In genomic region chr12:52019123-52019770, GRCh38 we compare ENCODE assay signal across 16 cellular contexts. TPM values are rescaled to one million over a fixed set of nuclear protein-coding genes. Genes with fewer than 3 reads are reported as not detected.
DNase-seq lines count a peak whose midpoint lies in the region; ATAC-seq, FAIRE-seq and TF ChIP-seq lines count a peak whose summit lies in the region.
"Had no signal": no experiment of that assay in that cellular context is flagged by ENCODE, and none has a peak within 500 bp of the region (broad histone marks: within the 10 kb centered on the region; RNA-seq: fewer than 3 reads in every experiment).

No MANE protein-coding gene starts in this region.

- BruUV-seq in Calu3 (replicated peaks; lab: Mats Ljungman, UMichigan): no TSS peak
- no TSS peak for BruUV-seq in OCI-LY7 (replicated peaks; lab: Mats Ljungman, UMichigan)

- no peaks in the 10 kb centered on the region for H4K20me1 ChIP-seq in OCI-LY7 (ENCODE audit: insufficient read depth, low read length)

- no peak overlapping the region for H2AFZ ChIP-seq in OCI-LY7 (ENCODE audit: low read length)

- no peak for FAIRE-seq in A549 (lab: Jason Lieb, UNC)
- FAIRE-seq: H54 had no signal

- ATAC-seq in A549: no peak
- no peak for ATAC-seq in CD8-positive, alpha-beta T cell
- ATAC-seq: activated CD8-positive, alpha-beta T cell treated with anti-CD3 and anti-CD28 coated beads for 36 hours; activated naive CD8-positive, alpha-beta T cell treated with anti-CD3 and anti-CD28 coated beads, Interleukin-2, amount 50 U/mL, for 24 hours; activated T-cell treated with anti-CD3 and anti-CD28 coated beads, Interleukin-2, amount 50 U/mL, for 72 hours; left ventricle myocardium superior had no signal

- no peaks in the 10 kb centered on the region for H3K9me3 Mint-ChIP-seq in Calu3 (ENCODE audit: low read depth, unreplicated experiment)
- H3K9me3 Mint-ChIP-seq in chondrocyte (ENCODE audit: low read depth): no peaks in the 10 kb centered on the region
- H3K9me3 Mint-ChIP-seq in CD8-positive, alpha-beta T cell: no peaks in the 10 kb centered on the region
- H3K9me3 Mint-ChIP-seq: activated CD8-positive, alpha-beta T cell treated with anti-CD3 and anti-CD28 coated beads for 36 hours; activated naive CD8-positive, alpha-beta T cell treated with anti-CD3 and anti-CD28 coated beads, Interleukin-2, amount 50 U/mL, for 24 hours; activated T-cell treated with anti-CD3 and anti-CD28 coated beads, Interleukin-2, amount 50 U/mL, for 72 hours had no signal

- H3K36me3 ChIP-seq in NT2/D1 (ENCODE audit: insufficient read depth, insufficient read length, low read length) (peaks cover 20% of the 10 kb centered on the region), OCI-LY7 (ENCODE audit: insufficient read depth, low read length) (no peaks in the 10 kb centered on the region)
- peaks cover 2% of the 10 kb centered on the region for H3K36me3 ChIP-seq in CD8-positive, alpha-beta T cell (ENCODE audit: insufficient read depth, low read length)

- H3K36me3 Mint-ChIP-seq in Calu3 (ENCODE audit: insufficient read depth, unreplicated experiment): peaks cover 10% of the 10 kb centered on the region
- no peaks in the 10 kb centered on the region for H3K36me3 Mint-ChIP-seq in chondrocyte (ENCODE audit: low read depth)
- H3K36me3 Mint-ChIP-seq in CD8-positive, alpha-beta T cell: peaks cover 8% of the 10 kb centered on the region

- H3K9me3 ChIP-seq in A549 (no peaks in the 10 kb centered on the region), NT2/D1 (ENCODE audit: insufficient read depth, low read length) (no peaks in the 10 kb centered on the region), OCI-LY7 (ENCODE audit: low read length) (no peaks in the 10 kb centered on the region)
- H3K9me3 ChIP-seq in CD8-positive, alpha-beta T cell (ENCODE audit: low read length): no peaks in the 10 kb centered on the region
- H3K9me3 ChIP-seq: stomach had no signal

- peak overlapping the region; percentile 2 for H3K9ac ChIP-seq in NT2/D1 (ENCODE audit: insufficient read length, low read depth)

- no peak for DNase-seq in A549 (ENCODE audit: low read depth in 1 of 2, low spot score in 1 of 2)
- peak; percentile 41 for DNase-seq in Calu3
- no peak for DNase-seq in NT2/D1 (ENCODE audit: low read depth, low spot score)
- peak; percentile 79 for DNase-seq in left kidney (ENCODE audit: low read depth, low spot score)
- DNase-seq in OCI-LY7 (ENCODE audit: low spot score): no peak
- DNase-seq in chondrocyte (ENCODE audit: low spot score): no peak
- DNase-seq in activated effector memory CD4-positive, alpha-beta T cell treated with Interleukin-2 at 50 U/mL for 16 hours: no peak
- DNase-seq in CD8-positive, alpha-beta T cell: no peak
- DNase-seq: activated CD8-positive, alpha-beta T cell treated with anti-CD3 and anti-CD28 coated beads for 36 hours; activated naive CD8-positive, alpha-beta T cell treated with anti-CD3 and anti-CD28 coated beads, Interleukin-2, amount 50 U/mL, for 24 hours; activated T-cell treated with anti-CD3 and anti-CD28 coated beads, Interleukin-2, amount 50 U/mL, for 72 hours; foreskin fibroblast; left ventricle myocardium superior; NCI-H1930; stomach had no signal

- no peak for TF ChIP-seq CTCF in A549 (IDR thresholded peaks at IDR 0.05)
- no peak for TF ChIP-seq CTCF in Calu3 (IDR thresholded peaks at IDR 0.05; ENCODE audit: unreplicated experiment)
- TF ChIP-seq CTCF in OCI-LY7 (conservative IDR thresholded peaks at IDR 0.05; ENCODE audit: low read length): no peak
- no peak for TF ChIP-seq CTCF in chondrocyte (IDR thresholded peaks at IDR 0.05)
- no peak for TF ChIP-seq CTCF in CD8-positive, alpha-beta T cell (IDR thresholded peaks at IDR 0.05)

- H3K4me3 Mint-ChIP-seq in Calu3 (ENCODE audit: low read depth, unreplicated experiment): no peak overlapping the region
- no peak overlapping the region for H3K4me3 Mint-ChIP-seq in chondrocyte (ENCODE audit: unreplicated experiment)
- H3K4me3 Mint-ChIP-seq in CD8-positive, alpha-beta T cell: no peak overlapping the region
- H3K4me3 Mint-ChIP-seq: activated CD8-positive, alpha-beta T cell treated with anti-CD3 and anti-CD28 coated beads for 36 hours had no signal

- no peak for TF ChIP-seq EP300 in A549 (IDR thresholded peaks at IDR 0.05)

- H3K4me3 ChIP-seq in A549 (no peak overlapping the region), NT2/D1 (ENCODE audit: insufficient read length, low read depth) (no peak overlapping the region), OCI-LY7 (ENCODE audit: low read depth, low read length, poor library complexity, severe bottlenecking) (no peak overlapping the region)
- no peak overlapping the region for H3K4me3 ChIP-seq in CD8-positive, alpha-beta T cell (ENCODE audit: low read depth, low read length)
- H3K4me3 ChIP-seq: stomach had no signal

- H3K27me3 Mint-ChIP-seq in Calu3 (ENCODE audit: unreplicated experiment): no peaks in the 10 kb centered on the region
- H3K27me3 Mint-ChIP-seq in chondrocyte (ENCODE audit: low read depth): no peaks in the 10 kb centered on the region
- H3K27me3 Mint-ChIP-seq in CD8-positive, alpha-beta T cell (ENCODE audit: low read depth): no peaks in the 10 kb centered on the region
- H3K27me3 Mint-ChIP-seq: activated naive CD8-positive, alpha-beta T cell treated with anti-CD3 and anti-CD28 coated beads, Interleukin-2, amount 50 U/mL, for 24 hours had no signal

- POLR2A ChIA-PET in A549 (lab: Yijun Ruan, JAX): no interaction called here
- POLR2A ChIA-PET in OCI-LY7 (lab: Charles Lee): interaction anchor here (0.7 kb wide), 1 partner anchor 121 kb away, joined by 4 read pairs; no protein-coding TSS in a partner anchor
- POLR2A ChIA-PET in CD8-positive, alpha-beta T cell (lab: Charles Lee): interaction anchor here (8.5 kb wide), 1 partner anchor 12 kb away, joined by 92 read pairs; the partner anchor contains the start of gene TAMALIN

- CTCF ChIA-PET in A549 (lab: Yijun Ruan, JAX): interaction anchor here (1.3 to 41.8 kb wide), 7 partner anchors 19 to 125 kb away, joined by 3 to 1730 read pairs (median 9); partner anchors contain the start of genes ATG101, NR4A1, SMIM41 and TAMALIN
- CTCF ChIA-PET in Calu3 (lab: Charles Lee): interaction anchor here (0.6 to 6.1 kb wide), 3 partner anchors 13 to 127 kb away, joined by 4 to 73 read pairs (median 4); no protein-coding TSS in a partner anchor
- CTCF ChIA-PET in OCI-LY7 (lab: Charles Lee; ENCODE audit: unreplicated experiment): no interaction called here
- CTCF ChIA-PET in CD8-positive, alpha-beta T cell (lab: Charles Lee): interaction anchor here (1.1 to 55.1 kb wide), 8 partner anchors 6 to 96 kb away, joined by 3 to 1615 read pairs (median 7); partner anchors contain the start of genes ATG101, SMIM41 and TAMALIN

- H3K4me2 ChIP-seq in A549: peak overlapping the region; percentile 58
- no peak overlapping the region for H3K4me2 ChIP-seq in OCI-LY7 (ENCODE audit: low read length)

- intact Hi-C loops in Calu3 (cut with micrococcal nuclease; ENCODE audit: unreplicated experiment) (no loop called here), OCI-LY7 (cut with micrococcal nuclease; ENCODE audit: unreplicated experiment) (no loop called here)
- intact Hi-C loops in CD8-positive, alpha-beta T cell (cut with DNase I, micrococcal nuclease): no loop called here

- H3K4me1 Mint-ChIP-seq in Calu3 (ENCODE audit: low read depth, unreplicated experiment) (peaks cover 19% of the 10 kb centered on the region), chondrocyte (ENCODE audit: low read depth) (peaks cover 14% of the 10 kb centered on the region)
- peaks cover 25% of the 10 kb centered on the region for H3K4me1 Mint-ChIP-seq in CD8-positive, alpha-beta T cell (ENCODE audit: low read depth)

- H3K4me1 ChIP-seq in A549 (peaks cover 23% of the 10 kb centered on the region), NT2/D1 (ENCODE audit: insufficient read depth, insufficient read length) (peaks cover 14% of the 10 kb centered on the region), OCI-LY7 (ENCODE audit: insufficient read depth, low read length, poor library complexity, severe bottlenecking) (peaks cover 32% of the 10 kb centered on the region)
- peaks cover 21% of the 10 kb centered on the region for H3K4me1 ChIP-seq in CD8-positive, alpha-beta T cell (ENCODE audit: insufficient read depth, low read length)

- H3K27me3 ChIP-seq in NT2/D1 (ENCODE audit: insufficient read depth, insufficient read length): peaks cover 22% of the 10 kb centered on the region
- no peaks in the 10 kb centered on the region for H3K27me3 ChIP-seq in CD8-positive, alpha-beta T cell (ENCODE audit: insufficient read depth, low read length)

- 41% methylated on average over 10 of the region's 12 CpGs for WGBS in A549 (ENCODE audit: missing lambda C conversion rate)

- no peaks in the 10 kb centered on the region for H3K9me2 ChIP-seq in OCI-LY7 (ENCODE audit: insufficient read depth, low read length)

- H3K79me2 ChIP-seq in OCI-LY7 (ENCODE audit: insufficient read depth, low read depth, low read length): no peaks in the 10 kb centered on the region

- no peak for TF ChIP-seq POLR2A in A549 (IDR thresholded peaks at IDR 0.05; ENCODE audit: low read length)

- peak overlapping the region in 1 of 2 experiments; percentile 68; a peak in 3 of 6 replicates for H3K27ac ChIP-seq in A549
- no peak overlapping the region for H3K27ac ChIP-seq in OCI-LY7 (ENCODE audit: low read depth, low read length, poor library complexity, severe bottlenecking)
- H3K27ac ChIP-seq in CD8-positive, alpha-beta T cell (ENCODE audit: low read depth, low read length): no peak overlapping the region

- H3K27ac Mint-ChIP-seq in Calu3 (ENCODE audit: unreplicated experiment): no peak overlapping the region
- H3K27ac Mint-ChIP-seq in chondrocyte (ENCODE audit: unreplicated experiment): no peak overlapping the region
- H3K27ac Mint-ChIP-seq in CD8-positive, alpha-beta T cell: no peak overlapping the region
- H3K27ac Mint-ChIP-seq: activated CD8-positive, alpha-beta T cell treated with anti-CD3 and anti-CD28 coated beads for 36 hours; activated naive CD8-positive, alpha-beta T cell treated with anti-CD3 and anti-CD28 coated beads, Interleukin-2, amount 50 U/mL, for 24 hours; activated T-cell treated with anti-CD3 and anti-CD28 coated beads, Interleukin-2, amount 50 U/mL, for 72 hours had no signal

- TF ChIP-seq RAD21 in A549 (conservative IDR thresholded peaks at IDR 0.05 in 1 of 2, IDR thresholded peaks at IDR 0.05 in 1 of 2): no peak

RNA-seq across cellular contexts. Expression of gene TAMALIN, which starts 12.5 kb away (rescaled TPM):
- 0.22 and 0.35 TPM in 2 replicates for polyA plus RNA-seq in A549 (2011; rRNA removed)
- 0.44 and 0.53 TPM in 2 replicates for polyA plus RNA-seq in A549 (2012; cell fraction: cytosol; rRNA removed)
- polyA plus RNA-seq in A549 (2012; cell fraction: nucleus; rRNA removed): 1.4 and 3.1 TPM in 2 replicates
- polyA plus RNA-seq in A549 (2017; fragmentation: RNase III; extraction: RNeasy Plus Mini Kit Qiagen cat#74134 plus additional on column Dnase treatment): 0.16 to 0.30 TPM (median 0.29 TPM) in 3 replicates
- polyA minus RNA-seq in A549 (2011; rRNA and poly(A)+ RNA removed): 0.44 and 0.62 TPM in 2 replicates
- total RNA-seq in Calu3 (2022): 0.34 TPM in 1 of 2 replicates, not detected in the other
- total RNA-seq in OCI-LY7 (2014; rRNA removed; shearing (Covaris generic)): 0.41 and 0.66 TPM in 2 replicates
- total RNA-seq in OCI-LY7 (2022): 0.89 and 1.3 TPM in 2 replicates
- total RNA-seq in chondrocyte: 11.1 to 15.7 TPM (median 13.7 TPM) in 3 replicates
- 100 to 1,000 TPM; 603 to 632 TPM for total RNA-seq in CD8-positive, alpha-beta T cell

RNA-seq across cellular contexts. Expression of gene NR4A1, which starts 32.0 kb away (rescaled TPM):
- polyA plus RNA-seq in A549 (2011; rRNA removed) (81.3 and 89.6 TPM in 2 replicates), A549 (2017; fragmentation: RNase III; extraction: RNeasy Plus Mini Kit Qiagen cat#74134 plus additional on column Dnase treatment) (24.7 to 39.6 TPM (median 28.7 TPM) in 3 replicates)
- 151 and 315 TPM in 2 replicates for polyA plus RNA-seq in A549 (2012; cell fraction: cytosol; rRNA removed)
- 768 and 886 TPM in 2 replicates for polyA plus RNA-seq in A549 (2012; cell fraction: nucleus; rRNA removed)
- 132 and 174 TPM in 2 replicates for polyA minus RNA-seq in A549 (2011; rRNA and poly(A)+ RNA removed)
- total RNA-seq in Calu3 (2022) (18.0 and 18.9 TPM in 2 replicates), OCI-LY7 (2022) (28.1 and 29.0 TPM in 2 replicates), chondrocyte (5.7 to 7.6 TPM (median 7.3 TPM) in 3 replicates)
- total RNA-seq in OCI-LY7 (2014; rRNA removed; shearing (Covaris generic)): 25.3 and 29.3 TPM in 2 replicates
- total RNA-seq in CD8-positive, alpha-beta T cell: 10 to 100 TPM; 59.7 to 60.0 TPM

RNA-seq across cellular contexts. Expression of gene ATG101, which starts 50.5 kb away (rescaled TPM):
- polyA plus RNA-seq in A549 (2011; rRNA removed): 124 and 141 TPM in 2 replicates
- polyA plus RNA-seq in A549 (2012; cell fraction: cytosol; rRNA removed): 168 and 190 TPM in 2 replicates
- 140 and 145 TPM in 2 replicates for polyA plus RNA-seq in A549 (2012; cell fraction: nucleus; rRNA removed)
- 81.3 to 87.9 TPM (median 82.6 TPM) in 3 replicates for polyA plus RNA-seq in A549 (2017; fragmentation: RNase III; extraction: RNeasy Plus Mini Kit Qiagen cat#74134 plus additional on column Dnase treatment)
- polyA minus RNA-seq in A549 (2011; rRNA and poly(A)+ RNA removed): 109 and 119 TPM in 2 replicates
- 32.8 and 35.0 TPM in 2 replicates for total RNA-seq in Calu3 (2022)
- total RNA-seq in OCI-LY7 (2014; rRNA removed; shearing (Covaris generic)): 53.9 and 65.5 TPM in 2 replicates
- 30.7 and 38.0 TPM in 2 replicates for total RNA-seq in OCI-LY7 (2022)
- total RNA-seq in chondrocyte: 48.0 to 55.1 TPM (median 50.5 TPM) in 3 replicates
- total RNA-seq in CD8-positive, alpha-beta T cell: 10 to 100 TPM; 19.1 to 19.3 TPM

Comparison
In these comparisons a context has a peak if more than half of its experiments do, and no peak if none do; other contexts are left out.
1. DNase-seq: peak in Calu3 (single experiment) and left kidney (single experiment); none in A549 (0 of 2), NT2/D1 (single experiment), OCI-LY7 (single experiment), chondrocyte (single experiment), activated effector memory CD4-positive, alpha-beta T cell treated with Interleukin-2 at 50 U/mL for 16 hours (single experiment) and CD8-positive, alpha-beta T cell (0 of 7).
2. RNA of gene TAMALIN, which starts 12.5 kb away (total RNA-seq): 603 to 632 TPM in CD8-positive, alpha-beta T cell; 11.1 to 15.7 TPM in chondrocyte, 0.41 to 1.3 TPM in OCI-LY7 and 0.34 TPM in Calu3; every median in the first group is over 10 times any median in the second.